Comparison of ENCODE assay signal across 23 cellular contexts in the genomic region with DNA sequence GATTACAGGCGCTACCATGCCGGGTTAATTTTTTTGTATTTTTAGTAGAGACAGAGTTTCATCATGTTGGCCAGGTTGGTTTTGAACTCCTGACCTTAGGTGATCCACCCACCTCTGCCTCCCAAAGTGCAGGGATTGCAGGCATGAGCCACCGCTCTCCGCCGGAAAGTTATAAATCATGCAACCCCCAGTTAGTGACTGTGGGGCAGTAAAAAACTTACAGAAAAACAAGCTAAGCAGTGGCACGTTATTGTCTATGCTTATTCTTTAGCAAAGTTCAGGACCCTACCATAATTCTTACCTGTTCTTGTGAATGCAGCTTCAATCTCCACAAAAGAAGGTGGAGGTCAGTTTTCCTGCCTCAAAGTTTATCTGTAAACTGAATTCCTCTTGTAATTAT. TPM values are rescaled to one million over a fixed set of nuclear protein-coding genes. Genes with fewer than 3 reads are reported as not detected.
DNase-seq lines count a peak whose midpoint lies in the region; ATAC-seq and TF ChIP-seq lines count a peak whose summit lies in the region.
"Had no signal": no experiment of that assay in that cellular context is flagged by ENCODE, and none has a peak within 500 bp of the region (broad histone marks: within the 10 kb centered on the region; RNA-seq: fewer than 3 reads in every experiment).

No MANE protein-coding gene starts in this region.

- H4K20me1 ChIP-seq in GM23338 (replicated peaks; ENCODE audit: insufficient read depth) (no peaks in the 10 kb centered on the region), neural progenitor cell (ENCODE audit: low read depth) (no peaks in the 10 kb centered on the region)

- H3K9ac ChIP-seq in neural progenitor cell, result no peak overlapping the region
- H3K9ac ChIP-seq: BLaER1 treated with 17β-estradiol and CSF1 and Interleukin-3, amounts not matched to agents 10 nM and 100 nM had no signal

- H3K4me2 ChIP-seq in GM23338 (no peak overlapping the region), neural progenitor cell (no peak overlapping the region)
- H3K4me2 ChIP-seq: A549; BLaER1 treated with 17β-estradiol and CSF1 and Interleukin-3, amounts not matched to agents 10 nM and 100 nM had no signal

- H3K27ac Mint-ChIP-seq in GM23338, result no peak overlapping the region
- peak overlapping the region in 2 of 3 experiments; percentile 39 to 78 for H3K27ac Mint-ChIP-seq in nephron
- H3K27ac Mint-ChIP-seq in neural progenitor cell, result no peak overlapping the region
- no peak overlapping the region for H3K27ac Mint-ChIP-seq in activated naive CD8-positive, alpha-beta T cell treated with anti-CD3 and anti-CD28 coated beads, Interleukin-2, amount 50 U/mL, for 24 hours
- H3K27ac Mint-ChIP-seq: CD14-positive monocyte; CD4-positive, alpha-beta T cell had no signal

- H3K4me1 ChIP-seq in GM23338 (ENCODE audit: insufficient read depth), result peaks cover 9% of the 10 kb centered on the region; the same call in 1 of the 2 replicates
- no peaks in the 10 kb centered on the region for H3K4me1 ChIP-seq in neural progenitor cell
- H3K4me1 ChIP-seq: BE2C had no signal

- H3K36me3 Mint-ChIP-seq in GM23338 (ENCODE audit: low read depth) (peaks cover 8% of the 10 kb centered on the region; the same call in 2 of the 3 replicates), nephron (ENCODE audit: low read depth) (no peaks in the 10 kb centered on the region), neural progenitor cell (no peaks in the 10 kb centered on the region)
- H3K36me3 Mint-ChIP-seq in activated naive CD8-positive, alpha-beta T cell treated with anti-CD3 and anti-CD28 coated beads, Interleukin-2, amount 50 U/mL, for 24 hours (ENCODE audit: low read depth), result peaks cover 3% of the 10 kb centered on the region

- DNase-seq in GM23338 (ENCODE audit: low spot score), result no peak
- DNase-seq in HEK293T (ENCODE audit: extremely low spot score), result no peak
- DNase-seq in neural progenitor cell (ENCODE audit: low spot score), result no peak
- DNase-seq in activated naive CD8-positive, alpha-beta T cell treated with anti-CD3 and anti-CD28 coated beads, Interleukin-2, amount 50 U/mL, for 24 hours, result no peak
- no peak for DNase-seq in nucleus accumbens (lab: John Stamatoyannopoulos, UW)
- no peak for DNase-seq in activated CD4-positive, alpha-beta T cell treated with anti-CD3 and anti-CD28 coated beads for 48 hours
- DNase-seq: 8988T; ACHN; AML-193; BE2C; CD4-positive, alpha-beta T cell; CD8-positive, alpha-beta memory T cell; DMS 273 treated with DMSO at 0.1 percent for 48 hours; DMS79; EL; GDM1; GOT3 had no signal

- no peak for TF ChIP-seq CTCF in GM23338 (conservative IDR thresholded peaks at IDR 0.05; ENCODE audit: low read depth in 2 of 2)
- TF ChIP-seq CTCF in nephron (IDR thresholded peaks at IDR 0.05; ENCODE audit: unreplicated experiment in 3 of 3), result no peak
- TF ChIP-seq CTCF in neural progenitor cell (IDR thresholded peaks at IDR 0.05), result no peak

- H3F3A ChIP-seq in GM23338 (replicated peaks; ENCODE audit: low read depth), result 0 out of 2 replicates have a peak, but pooled peaks cover 3% of the 10 kb centered on the region
- H3F3A ChIP-seq in neural progenitor cell (ENCODE audit: low read depth), result peaks cover 43% of the 10 kb centered on the region

- H3K4me3 ChIP-seq in GM23338 (no peak overlapping the region), neural progenitor cell (no peak overlapping the region)
- H3K4me3 ChIP-seq: A549; BLaER1 treated with 17β-estradiol and CSF1 and Interleukin-3, amounts not matched to agents 10 nM and 100 nM; GM12878; HAP-1 had no signal

- peak overlapping the region; percentile 36; the same call in 1 of the 3 replicates for H3K4me3 Mint-ChIP-seq in GM23338
- peak overlapping the region in 1 of 3 experiments; percentile 11 for H3K4me3 Mint-ChIP-seq in nephron
- H3K4me3 Mint-ChIP-seq in neural progenitor cell, result peak overlapping the region; percentile 18
- H3K4me3 Mint-ChIP-seq in activated naive CD8-positive, alpha-beta T cell treated with anti-CD3 and anti-CD28 coated beads, Interleukin-2, amount 50 U/mL, for 24 hours, result no peak overlapping the region
- H3K4me3 Mint-ChIP-seq: CD14-positive monocyte; CD4-positive, alpha-beta T cell had no signal

- H3K79me2 ChIP-seq in GM23338 (replicated peaks; ENCODE audit: insufficient read depth), result no peaks in the 10 kb centered on the region
- H3K79me2 ChIP-seq in neural progenitor cell (ENCODE audit: low read depth), result no peaks in the 10 kb centered on the region

- no peaks in the 10 kb centered on the region for H3K9me3 ChIP-seq in neural progenitor cell (ENCODE audit: low read depth)
- H3K9me3 ChIP-seq: A549; BE2C; BLaER1 treated with 17β-estradiol and CSF1 and Interleukin-3, amounts not matched to agents 10 nM and 100 nM; HAP-1 had no signal

- H3K36me3 ChIP-seq in GM23338 (ENCODE audit: insufficient read depth), result no peaks in the 10 kb centered on the region
- no peaks in the 10 kb centered on the region for H3K36me3 ChIP-seq in neural progenitor cell
- H3K36me3 ChIP-seq: BE2C; BLaER1 treated with 17β-estradiol and CSF1 and Interleukin-3, amounts not matched to agents 10 nM and 100 nM; HAP-1 had no signal

- H3K27me3 ChIP-seq in GM23338 (ENCODE audit: insufficient read depth) (peaks cover 10% of the 10 kb centered on the region; the same call in 1 of the 2 replicates), neural progenitor cell (peaks cover 23% of the 10 kb centered on the region)
- H3K27me3 ChIP-seq: BE2C had no signal

- CTCF ChIA-PET in HEK293T (lab: Yijun Ruan, JAX), result interaction anchor here (1.0 kb wide), 1 partner anchor 278 kb away, joined by 4 read pairs; no protein-coding TSS in a partner anchor

- peaks cover 38% of the 10 kb centered on the region for H3K27me3 Mint-ChIP-seq in GM23338 (ENCODE audit: insufficient read depth, low read depth, poor library complexity)
- peaks cover 32% of the 10 kb centered on the region for H3K27me3 Mint-ChIP-seq in nephron (ENCODE audit: low read depth)
- H3K27me3 Mint-ChIP-seq in neural progenitor cell (ENCODE audit: insufficient read depth, low read depth), result peaks cover 20% of the 10 kb centered on the region
- H3K27me3 Mint-ChIP-seq in activated naive CD8-positive, alpha-beta T cell treated with anti-CD3 and anti-CD28 coated beads, Interleukin-2, amount 50 U/mL, for 24 hours, result peaks cover 19% of the 10 kb centered on the region

- H3K9me3 Mint-ChIP-seq in GM23338 (peaks cover 13% of the 10 kb centered on the region; the same call in 2 of the 3 replicates), nephron (peaks cover 3% of the 10 kb centered on the region), neural progenitor cell (peaks cover 7% of the 10 kb centered on the region)
- H3K9me3 Mint-ChIP-seq in activated naive CD8-positive, alpha-beta T cell treated with anti-CD3 and anti-CD28 coated beads, Interleukin-2, amount 50 U/mL, for 24 hours, result no peaks in the 10 kb centered on the region

- H3K27ac ChIP-seq in GM23338 (ENCODE audit: low read depth) (no peak overlapping the region), neural progenitor cell (no peak overlapping the region)
- H3K27ac ChIP-seq: A549; BLaER1 treated with 17β-estradiol and CSF1 and Interleukin-3, amounts not matched to agents 10 nM and 100 nM had no signal

- H3K9me2 ChIP-seq in GM23338 (ENCODE audit: insufficient read depth), result no peaks in the 10 kb centered on the region

- H3K4me1 Mint-ChIP-seq in GM23338 (peaks cover 5% of the 10 kb centered on the region), nephron (peaks cover 23% of the 10 kb centered on the region), neural progenitor cell (peaks cover 27% of the 10 kb centered on the region)
- peaks cover 37% of the 10 kb centered on the region for H3K4me1 Mint-ChIP-seq in activated naive CD8-positive, alpha-beta T cell treated with anti-CD3 and anti-CD28 coated beads, Interleukin-2, amount 50 U/mL, for 24 hours

- H2AFZ ChIP-seq in GM23338, result no peak overlapping the region
- no peak overlapping the region for H2AFZ ChIP-seq in neural progenitor cell (replicated peaks)

- no peak for ATAC-seq in GM23338
- no peak for ATAC-seq in activated naive CD8-positive, alpha-beta T cell treated with anti-CD3 and anti-CD28 coated beads, Interleukin-2, amount 50 U/mL, for 24 hours
- ATAC-seq: A549, GM12878 had no signal

- POLR2A ChIA-PET in HEK293T (lab: Yijun Ruan, JAX), result interaction anchor here (0.6 kb wide), 1 partner anchor 297 kb away, joined by 3 read pairs; a partner anchor contains a TSS

TF ChIP-seq in GM23338, 12 proteins besides CTCF, POLR2A, EP300 and RAD21 (continues in another document):
- TF ChIP-seq STAT1 (IDR thresholded peaks at IDR 0.05; ENCODE audit: unreplicated experiment) (no peak), ZNF114 (CRISPR knock-in tag; IDR thresholded peaks at IDR 0.05) (no peak)
- TF ChIP-seq, protein P1, sequence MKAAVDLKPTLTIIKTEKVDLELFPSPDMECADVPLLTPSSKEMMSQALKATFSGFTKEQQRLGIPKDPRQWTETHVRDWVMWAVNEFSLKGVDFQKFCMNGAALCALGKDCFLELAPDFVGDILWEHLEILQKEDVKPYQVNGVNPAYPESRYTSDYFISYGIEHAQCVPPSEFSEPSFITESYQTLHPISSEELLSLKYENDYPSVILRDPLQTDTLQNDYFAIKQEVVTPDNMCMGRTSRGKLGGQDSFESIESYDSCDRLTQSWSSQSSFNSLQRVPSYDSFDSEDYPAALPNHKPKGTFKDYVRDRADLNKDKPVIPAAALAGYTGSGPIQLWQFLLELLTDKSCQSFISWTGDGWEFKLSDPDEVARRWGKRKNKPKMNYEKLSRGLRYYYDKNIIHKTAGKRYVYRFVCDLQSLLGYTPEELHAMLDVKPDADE (IDR thresholded peaks at IDR 0.05), result no peak

TF ChIP-seq in HEK293T, 16 proteins besides CTCF, POLR2A, EP300 and RAD21:
- TF ChIP-seq L3MBTL2 (conservative IDR thresholded peaks at IDR 0.05) (no peak), ZNF384 (IDR thresholded peaks at IDR 0.05) (no peak), SUZ12 (IDR thresholded peaks at IDR 0.05) (no peak), HDGF (IDR thresholded peaks at IDR 0.05; ENCODE audit: borderline replicate concordance) (no peak), BHLHE40 (IDR thresholded peaks at IDR 0.05; ENCODE audit: borderline replicate concordance) (no peak), SP1 (IDR thresholded peaks at IDR 0.05) (no peak)
- TF ChIP-seq, protein P2, sequence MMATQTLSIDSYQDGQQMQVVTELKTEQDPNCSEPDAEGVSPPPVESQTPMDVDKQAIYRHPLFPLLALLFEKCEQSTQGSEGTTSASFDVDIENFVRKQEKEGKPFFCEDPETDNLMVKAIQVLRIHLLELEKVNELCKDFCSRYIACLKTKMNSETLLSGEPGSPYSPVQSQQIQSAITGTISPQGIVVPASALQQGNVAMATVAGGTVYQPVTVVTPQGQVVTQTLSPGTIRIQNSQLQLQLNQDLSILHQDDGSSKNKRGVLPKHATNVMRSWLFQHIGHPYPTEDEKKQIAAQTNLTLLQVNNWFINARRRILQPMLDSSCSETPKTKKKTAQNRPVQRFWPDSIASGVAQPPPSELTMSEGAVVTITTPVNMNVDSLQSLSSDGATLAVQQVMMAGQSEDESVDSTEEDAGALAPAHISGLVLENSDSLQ (IDR thresholded peaks at IDR 0.05), result peak; percentile 73

RNA-seq across cellular contexts. Expression of a gene that starts 47.5 kb away (rescaled TPM):
- 2.8 and 10.4 TPM in 2 replicates for total RNA-seq in GM23338 (2014; rRNA removed; shearing (Covaris generic))
- 3.4 and 4.3 TPM in 2 replicates for polyA plus RNA-seq in GM23338 (2016; fragmentation: Nextera tagmentation; extraction: Ambion mirVana)
- 3.2 and 5.9 TPM in 2 replicates for total RNA-seq in neural progenitor cell (ENCODE audit: low replicate concordance)

Comparison
In these comparisons a context has a peak if more than half of its experiments do, and no peak if none do; other contexts are left out.
1. H3K27ac Mint-ChIP-seq: peak in nephron (2 of 3); none in GM23338 (single experiment), neural progenitor cell (single experiment) and activated naive CD8-positive, alpha-beta T cell treated with anti-CD3 and anti-CD28 coated beads, Interleukin-2, amount 50 U/mL, for 24 hours (single experiment).